2 cellular contexts compared by ENCODE assay signal in the genomic region with DNA sequence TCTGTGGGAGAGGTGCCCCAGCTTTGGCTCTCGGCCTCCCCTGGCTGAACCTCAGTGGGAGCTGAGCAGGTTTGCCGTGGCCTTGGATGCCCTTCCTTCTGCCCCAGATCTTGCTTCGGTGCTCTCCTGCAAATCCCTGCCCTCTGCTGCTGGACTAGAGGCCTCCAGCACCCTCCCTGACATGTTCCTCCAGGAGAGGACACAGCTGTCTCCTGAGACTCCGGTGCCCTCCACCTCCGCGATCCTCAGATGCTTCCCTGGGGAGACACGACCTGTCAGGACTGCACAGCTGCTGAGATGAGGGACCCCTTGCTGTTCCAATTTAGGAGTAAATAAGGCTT.
TF ChIP-seq lines count a peak whose summit lies in the region.

No MANE protein-coding gene starts in this region.

TF ChIP-seq in IMR-90, 13 proteins besides CTCF, POLR2A, EP300 and RAD21:
- TF ChIP-seq RFX5 (IDR thresholded peaks at IDR 0.05; ENCODE audit: low read depth, low read length) (no peak), MXI1 (IDR thresholded peaks at IDR 0.05; ENCODE audit: borderline replicate concordance, low read depth, low read length) (no peak), MAZ (IDR thresholded peaks at IDR 0.05; ENCODE audit: borderline replicate concordance, low read depth, low read length) (no peak), RCOR1 (IDR thresholded peaks at IDR 0.05; ENCODE audit: insufficient replicate concordance, low read length) (no peak), FOS (IDR thresholded peaks at IDR 0.05; ENCODE audit: low read depth, low read length) (no peak), MAFK (IDR thresholded peaks at IDR 0.05; ENCODE audit: low read depth, low read length) (no peak), NFE2L2 (IDR thresholded peaks at IDR 0.05; ENCODE audit: low read depth, low read length) (no peak), CHD1 (IDR thresholded peaks at IDR 0.05; ENCODE audit: low read depth, low read length) (no peak), SMC3 (IDR thresholded peaks at IDR 0.05; ENCODE audit: low read depth, low read length) (no peak), CEBPB (IDR thresholded peaks at IDR 0.05; ENCODE audit: low read depth, low read length) (no peak), BHLHE40 (IDR thresholded peaks at IDR 0.05; ENCODE audit: low read depth, low read length) (no peak)
- TF ChIP-seq, protein P1, sequence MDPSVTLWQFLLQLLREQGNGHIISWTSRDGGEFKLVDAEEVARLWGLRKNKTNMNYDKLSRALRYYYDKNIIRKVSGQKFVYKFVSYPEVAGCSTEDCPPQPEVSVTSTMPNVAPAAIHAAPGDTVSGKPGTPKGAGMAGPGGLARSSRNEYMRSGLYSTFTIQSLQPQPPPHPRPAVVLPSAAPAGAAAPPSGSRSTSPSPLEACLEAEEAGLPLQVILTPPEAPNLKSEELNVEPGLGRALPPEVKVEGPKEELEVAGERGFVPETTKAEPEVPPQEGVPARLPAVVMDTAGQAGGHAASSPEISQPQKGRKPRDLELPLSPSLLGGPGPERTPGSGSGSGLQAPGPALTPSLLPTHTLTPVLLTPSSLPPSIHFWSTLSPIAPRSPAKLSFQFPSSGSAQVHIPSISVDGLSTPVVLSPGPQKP (IDR thresholded peaks at IDR 0.05; ENCODE audit: borderline replicate concordance, low read depth, low read length), result no peak
- TF ChIP-seq, protein P2, sequence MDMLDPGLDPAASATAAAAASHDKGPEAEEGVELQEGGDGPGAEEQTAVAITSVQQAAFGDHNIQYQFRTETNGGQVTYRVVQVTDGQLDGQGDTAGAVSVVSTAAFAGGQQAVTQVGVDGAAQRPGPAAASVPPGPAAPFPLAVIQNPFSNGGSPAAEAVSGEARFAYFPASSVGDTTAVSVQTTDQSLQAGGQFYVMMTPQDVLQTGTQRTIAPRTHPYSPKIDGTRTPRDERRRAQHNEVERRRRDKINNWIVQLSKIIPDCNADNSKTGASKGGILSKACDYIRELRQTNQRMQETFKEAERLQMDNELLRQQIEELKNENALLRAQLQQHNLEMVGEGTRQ (IDR thresholded peaks at IDR 0.05; ENCODE audit: low read depth, low read length), result no peak

TF ChIP-seq in H1, 55 proteins besides CTCF, POLR2A, EP300 and RAD21:
- TF ChIP-seq RFX5 (IDR thresholded peaks at IDR 0.05; ENCODE audit: borderline replicate concordance, low read depth, low read length), result no peak
- no peak for TF ChIP-seq BRCA1 (IDR thresholded peaks at IDR 0.05; ENCODE audit: low read depth, low read length)
